Comparison of ENCODE assay signal across 9 cellular contexts in the genomic region with DNA sequence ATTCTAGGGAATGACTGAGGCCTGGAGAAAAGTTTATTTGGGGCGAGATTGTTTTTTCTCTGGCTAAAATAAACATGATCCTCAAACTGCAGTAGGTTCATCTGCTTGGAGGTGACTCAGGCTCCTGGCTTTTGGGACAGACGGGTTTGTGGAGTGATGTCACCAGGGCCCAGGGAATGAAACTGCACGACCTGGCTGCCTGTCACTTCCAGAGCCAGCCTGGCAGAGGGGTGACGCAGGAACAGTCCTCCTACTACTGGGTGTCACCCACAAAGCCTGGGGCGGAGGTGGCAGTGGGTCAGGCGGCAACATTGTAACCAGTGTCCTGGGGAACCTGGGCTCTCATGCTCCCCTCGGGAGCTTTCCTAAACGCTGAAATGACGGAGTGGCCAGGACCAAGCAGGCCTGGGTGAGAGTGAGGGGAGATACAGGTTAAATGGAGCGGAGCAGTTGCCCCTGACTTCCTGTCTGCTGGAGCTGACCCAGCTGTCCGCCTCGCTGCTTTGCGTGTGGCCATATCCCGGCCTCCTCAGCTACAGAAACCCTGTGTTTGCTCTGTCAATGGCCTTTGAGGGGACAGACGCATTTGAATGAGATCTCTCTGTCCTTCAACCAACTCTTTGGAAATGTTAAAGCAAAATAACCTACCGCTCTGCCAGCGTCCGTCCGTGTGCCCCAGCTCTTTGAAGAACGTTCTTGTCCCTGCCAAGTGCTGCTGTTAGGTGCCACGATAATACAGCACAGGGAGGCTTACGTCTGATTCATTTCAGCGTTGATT. TPM values are rescaled to one million over a fixed set of nuclear protein-coding genes. Genes with fewer than 3 reads are reported as not detected.
A peak's percentile ranks its signal among the peaks of the same experiment; 100 is the strongest.
DNase-seq lines count a peak whose midpoint lies in the region; ATAC-seq and TF ChIP-seq lines count a peak whose summit lies in the region.
"Had no signal": no experiment of that assay in that cellular context is flagged by ENCODE, and none has a peak within 500 bp of the region (broad histone marks: within the 10 kb centered on the region; RNA-seq: fewer than 3 reads in every experiment).

No MANE protein-coding gene starts in this region.

- H3K4me1 ChIP-seq in HUES48 (ENCODE audit: control insufficient read depth, insufficient read depth, low read length), result peaks cover 18% of the 10 kb centered on the region

- no peak for TF ChIP-seq CTCF in brain microvascular endothelial cell (IDR thresholded peaks at IDR 0.05; ENCODE audit: low read depth, low read length, missing control alignments)

- H3K36me3 ChIP-seq in HUES48 (ENCODE audit: control insufficient read depth, insufficient read depth, low read length) (no peaks in the 10 kb centered on the region), brain microvascular endothelial cell (replicated peaks) (no peaks in the 10 kb centered on the region)

- H3K27ac ChIP-seq in HUES48 (ENCODE audit: low read depth, low read length) (peak overlapping the region; percentile 26), brain microvascular endothelial cell (no peak overlapping the region), temporal lobe (ENCODE audit: low read depth, low read length) (peak overlapping the region; percentile 100)

- H3K27me3 ChIP-seq in HUES48 (ENCODE audit: control insufficient read depth, insufficient read depth, low read length) (peaks cover 8% of the 10 kb centered on the region), brain microvascular endothelial cell (replicated peaks) (no peaks in the 10 kb centered on the region)

- in situ Hi-C loops in brain microvascular endothelial cell (cut with HindIII; ENCODE audit: low pct_ligation_motif_present, low sequenced_read_pairs), result no loop called here

- H3K4me3 ChIP-seq in HUES48 (ENCODE audit: low read depth, low read length) (no peak overlapping the region), brain microvascular endothelial cell (ENCODE audit: low read depth, low read length) (no peak overlapping the region)

- no peak for ATAC-seq in GM19455 (IDR thresholded peaks at IDR 0.05; ENCODE audit: unreplicated experiment)

- DNase-seq in brain microvascular endothelial cell (peak; percentile 60), islet precursor cell (peak; percentile 95), NCI-H128 (lab: John Stamatoyannopoulos, UW; ENCODE audit: unreplicated experiment) (no peak)
- DNase-seq in stimulated activated CD4-positive, alpha-beta T cell treated with anti-CD3 and anti-CD28 coated beads, Interleukin-4, amount 100 ng/mL, for 1 hour, result no peak
- DNase-seq: activated naive CD4-positive, alpha-beta T cell treated with Interleukin-2 at 50 U/mL for 16 hours; naive B cell had no signal

- no peak overlapping the region for H3K9ac ChIP-seq in HUES48 (ENCODE audit: low read depth, low read length)

- H3K9me3 ChIP-seq in HUES48 (ENCODE audit: control insufficient read depth, insufficient read depth, low read length), result no peaks in the 10 kb centered on the region

RNA-seq across cellular contexts. Expression of a gene that starts 6.5 kb away (rescaled TPM):
- total RNA-seq in temporal lobe, result 75.7 TPM

RNA-seq across cellular contexts. Expression of a gene that starts 54.2 kb away (rescaled TPM):
- 21.9 TPM for total RNA-seq in temporal lobe

Comparison
In these comparisons a context has a peak if more than half of its experiments do, and no peak if none do; other contexts are left out.
1. DNase-seq: peak in brain microvascular endothelial cell (single experiment) and islet precursor cell (single experiment); none in stimulated activated CD4-positive, alpha-beta T cell treated with anti-CD3 and anti-CD28 coated beads, Interleukin-4, amount 100 ng/mL, for 1 hour (single experiment) and NCI-H128 (single experiment).